ENCODE assay signal across 12 cellular contexts in genomic region chr10:79098596-79099015, GRCh38. TPM values are rescaled to one million over a fixed set of nuclear protein-coding genes. Genes with fewer than 3 reads are reported as not detected.
A peak's percentile ranks its signal among the peaks of the same experiment; 100 is the strongest.
DNase-seq lines count a peak whose midpoint lies in the region; ATAC-seq, FAIRE-seq and TF ChIP-seq lines count a peak whose summit lies in the region.
"Had no signal": no experiment of that assay in that cellular context is flagged by ENCODE, and none has a peak within 500 bp of the region (broad histone marks: within the 10 kb centered on the region; RNA-seq: fewer than 3 reads in every experiment).

No MANE protein-coding gene starts in this region.

- TF ChIP-seq RAD21 in GM12878 (IDR thresholded peaks at IDR 0.05; ENCODE audit: insufficient read depth, low read depth, low read length), result no peak

- H3K4me3 ChIP-seq in GM12878 (no peak overlapping the region), sigmoid colon (no peak overlapping the region)
- H3K4me3 ChIP-seq: thoracic aorta had no signal

- POLR2A ChIA-PET in GM12878 (lab: Charles Lee), result interaction anchor here (1.0 kb wide), 1 partner anchor 143 kb away, joined by 3 read pairs; no protein-coding TSS in a partner anchor

- H3K9me3 ChIP-seq in GM12878 (replicated peaks; ENCODE audit: control insufficient read depth, insufficient read depth, low read length), result no peaks in the 10 kb centered on the region
- H3K9me3 ChIP-seq in sigmoid colon, result no peaks in the 10 kb centered on the region
- H3K9me3 ChIP-seq: thoracic aorta had no signal

- peak; percentile 21 to 60; a peak in 2 of 4 replicates for TF ChIP-seq EP300 in GM12878 (IDR thresholded peaks at IDR 0.05; ENCODE audit: borderline replicate concordance in 1 of 2, control insufficient read depth in 1 of 2, low read depth in 2 of 2, low read length in 2 of 2)
- no peak for TF ChIP-seq EP300 in sigmoid colon (IDR thresholded peaks at IDR 0.05)

- peak; percentile 54 for FAIRE-seq in GM12878 (lab: Jason Lieb, UNC)

- RAD21 ChIA-PET in GM12878 (lab: Charles Lee; ENCODE audit: unreplicated experiment), result interaction anchor here (1.3 kb wide), 1 partner anchor 67 kb away, joined by 3 read pairs; no protein-coding TSS in a partner anchor

- peak in 1 of 3 experiments; percentile 5; a peak in 1 of 6 replicates for TF ChIP-seq CTCF in GM12878 (IDR thresholded peaks at IDR 0.05 in 2 of 3, conservative IDR thresholded peaks at IDR 0.05 in 1 of 3; ENCODE audit: control insufficient read depth in 2 of 3, extremely low read depth in 1 of 3, insufficient read depth in 1 of 3, low read depth in 3 of 3, low read length in 3 of 3)
- TF ChIP-seq CTCF in sigmoid colon (IDR thresholded peaks at IDR 0.05), result no peak

- no peak for TF ChIP-seq POLR2A in GM12878 (IDR thresholded peaks at IDR 0.05; ENCODE audit: low read depth, low read length)
- TF ChIP-seq POLR2A in sigmoid colon (IDR thresholded peaks at IDR 0.05), result no peak

- DNase-seq in GM12878 (ENCODE audit: low read depth, low spot score) (peak; percentile 57), medulla oblongata (ENCODE audit: extremely low spot score) (no peak), SHP77 (lab: John Stamatoyannopoulos, UW) (no peak), substantia nigra (lab: John Stamatoyannopoulos, UW) (no peak), sigmoid colon (no peak)
- DNase-seq: activated CD8-positive, alpha-beta memory T cell treated with anti-CD3 and anti-CD28 coated beads, Interleukin-2, amount 50 U/mL, for 48 hours; DMS79 treated with DMSO at 0.1 percent for 48 hours; KBM-7 had no signal

- H3K4me1 ChIP-seq in GM12878 (ENCODE audit: control insufficient read depth, insufficient read depth, low read length) (peaks cover 50% of the 10 kb centered on the region), sigmoid colon (peaks cover 0 to 100% (median 99%) of the 10 kb centered on the region in 4 donors)

- BruUV-seq in GM12878 (replicated peaks; lab: Mats Ljungman, UMichigan), result no TSS peak

- in situ Hi-C loops in GM12878 (cut with MboI), result no loop called here

- H3K27me3 ChIP-seq in GM12878 (replicated peaks in 1 of 2; ENCODE audit: control insufficient read depth in 2 of 2, insufficient read depth in 2 of 2, low read length in 1 of 2) (no peaks in the 10 kb centered on the region), sigmoid colon (no peaks in the 10 kb centered on the region)

- SMC1A ChIA-PET in GM12878 (lab: Charles Lee; ENCODE audit: uncharacterized antibody, unreplicated experiment), result interaction anchor here (1.1 to 1.3 kb wide), 2 partner anchors 16 to 40 kb away, joined by 3 read pairs; no protein-coding TSS in a partner anchor

- CTCF ChIA-PET in GM12878 (lab: Yijun Ruan, JAX), result interaction anchor here (0.8 to 1.7 kb wide), 2 partner anchors 12 to 81 kb away, joined by 3 to 4 read pairs; no protein-coding TSS in a partner anchor

- ATAC-seq in GM18499 (IDR thresholded peaks at IDR 0.05; ENCODE audit: insufficient read depth, unreplicated experiment) (peak; percentile 83), GM21390 (IDR thresholded peaks at IDR 0.05; ENCODE audit: unreplicated experiment) (peak; percentile 88), HG03135 (IDR thresholded peaks at IDR 0.05; ENCODE audit: unreplicated experiment) (peak; percentile 77), GM12878 (peak; percentile 88)

- peaks cover 4% of the 10 kb centered on the region; the same call in 1 of the 2 replicates for H4K20me1 ChIP-seq in GM12878 (ENCODE audit: control insufficient read depth, insufficient read depth)

- H3K36me3 ChIP-seq in GM12878 (ENCODE audit: control insufficient read depth in 2 of 2, insufficient read depth in 2 of 2, low read length in 1 of 2) (no peaks in the 10 kb centered on the region), sigmoid colon (no peaks in the 10 kb centered on the region)
- H3K36me3 ChIP-seq: thoracic aorta had no signal

- no peak overlapping the region for H3K9ac ChIP-seq in GM12878 (ENCODE audit: control insufficient read depth, insufficient read depth, low read length)

- H3K79me2 ChIP-seq in GM12878 (ENCODE audit: control insufficient read depth, insufficient read depth, low read length), result no peaks in the 10 kb centered on the region

- H3K4me2 ChIP-seq in GM12878 (ENCODE audit: control insufficient read depth, insufficient read depth), result peak overlapping the region; percentile 41

- WGBS in GM12878 (ENCODE audit: insufficient coverage, insufficient replicate concordance, low lambda C conversion rate, missing lambda C conversion rate), result 5% methylated on average over 10 of the region's 10 CpGs
- 76 to 90% methylated on average over 10 of the region's 10 CpGs for WGBS in sigmoid colon, 2 donors

- H3K27ac ChIP-seq in GM12878 (ENCODE audit: control insufficient read depth, insufficient read depth), result no peak overlapping the region
- no peak overlapping the region for H3K27ac ChIP-seq in substantia nigra (ENCODE audit: low read depth, low read length, poor library complexity, severe bottlenecking)
- H3K27ac ChIP-seq in sigmoid colon, result no peak overlapping the region
- H3K27ac ChIP-seq: thoracic aorta had no signal

- no peak overlapping the region for H2AFZ ChIP-seq in GM12878 (ENCODE audit: control insufficient read depth, low read depth, low read length)

- intact Hi-C loops in GM12878 (cut with micrococcal nuclease; ENCODE audit: unreplicated experiment), result no loop called here
- intact Hi-C loops in sigmoid colon (cut with DNase I), result no loop called here

TF ChIP-seq in GM12878, 131 proteins besides CTCF, POLR2A, EP300 and RAD21 (continues in another document):
- TF ChIP-seq TCF3 (IDR thresholded peaks at IDR 0.05; ENCODE audit: borderline replicate concordance, insufficient read depth, low read depth, low read length) (0 out of 2 replicates have a peak, but pooled peaks have one; percentile 81), ZNF592 (IDR thresholded peaks at IDR 0.05) (no peak), GATAD2B (conservative IDR thresholded peaks at IDR 0.05; ENCODE audit: low read depth) (peak; percentile 87), IRF4 (IDR thresholded peaks at IDR 0.05; ENCODE audit: low read depth, low read length) (peak; percentile 57; the same call in 1 of the 2 replicates), SRF (IDR thresholded peaks at IDR 0.05; ENCODE audit: low read depth in 2 of 2, low read length in 2 of 2) (no peak), PAX5 (IDR thresholded peaks at IDR 0.05; ENCODE audit: borderline replicate concordance, low read depth, low read length) (peak; percentile 74; the same call in 1 of the 2 replicates), ATF3 (IDR thresholded peaks at IDR 0.05; ENCODE audit: borderline replicate concordance, extremely low read depth, low read depth, low read length) (no peak), ZNF217 (IDR thresholded peaks at IDR 0.05) (0 out of 2 replicates have a peak, but pooled peaks have one; percentile 38), YY1 (IDR thresholded peaks at IDR 0.05; ENCODE audit: low read depth, low read length) (0 out of 2 replicates have a peak, but pooled peaks have one; percentile 19), IKZF2 (IDR thresholded peaks at IDR 0.05) (peak; percentile 75 to 76; a peak in 3 of 4 replicates)

RNA-seq across cellular contexts. Expression of gene ZMIZ1, which starts 29.8 kb away (rescaled TPM):
- total RNA-seq in GM12878 (2013; cell fraction: nucleolus; rRNA removed), result 58.0 and 59.2 TPM in 2 replicates
- total RNA-seq in GM12878 (2014; rRNA removed) (11.6 and 15.6 TPM in 2 replicates), GM12878 (2014; rRNA removed; fragmentation: Illumina TruSeq; extraction: Trizol) (8.8 and 9.3 TPM in 2 replicates), GM12878 (2021) (76.8 and 82.3 TPM in 2 replicates), sigmoid colon (10 to 100 TPM; 26.5 to 49.3 (median 37.5) TPM)
- polyA plus RNA-seq in GM12878 (2011; ENCODE audit: low read depth), result 13.1 TPM
- polyA plus RNA-seq in GM12878 (2011; rRNA removed) (3.8 and 6.2 TPM in 2 replicates), GM12878 (2014; fragmentation: Illumina TruSeq; extraction: Trizol) (30.8 and 53.4 TPM in 2 replicates), GM12878 (2014; fragmentation: Nextera tagmentation; extraction: Ambion mirVana) (1 to 10 TPM; 3.1 to 4.5 TPM), GM12878 (2014; rRNA removed) (25.3 and 42.8 TPM in 2 replicates), GM12878 (2016; fragmentation: Nextera tagmentation; extraction: Ambion mirVana) (10 to 100 TPM; 14.6 to 15.3 TPM), sigmoid colon (10 to 100 TPM; 17.4 to 31.5 (median 25.4) TPM)
- polyA plus RNA-seq in GM12878 (2011; cell fraction: cytosol; rRNA removed), result 10.6 and 15.1 TPM in 2 replicates
- 38.2 and 62.5 TPM in 2 replicates for polyA plus RNA-seq in GM12878 (2011; cell fraction: nucleus; rRNA removed)
- polyA plus RNA-seq in GM12878 (2012), result 29.9 and 31.2 TPM in 2 replicates
- 12.3 and 21.0 TPM in 2 replicates for polyA minus RNA-seq in GM12878 (2011; rRNA and poly(A)+ RNA removed)
- 19.8 and 25.0 TPM in 2 replicates for polyA minus RNA-seq in GM12878 (2011; cell fraction: cytosol; rRNA and poly(A)+ RNA removed)
- polyA minus RNA-seq in GM12878 (2011; cell fraction: nucleus; rRNA and poly(A)+ RNA removed), result 21.2 and 33.5 TPM in 2 replicates
